Comparison of ENCODE assay signal across 1 cellular context in the genomic region with DNA sequence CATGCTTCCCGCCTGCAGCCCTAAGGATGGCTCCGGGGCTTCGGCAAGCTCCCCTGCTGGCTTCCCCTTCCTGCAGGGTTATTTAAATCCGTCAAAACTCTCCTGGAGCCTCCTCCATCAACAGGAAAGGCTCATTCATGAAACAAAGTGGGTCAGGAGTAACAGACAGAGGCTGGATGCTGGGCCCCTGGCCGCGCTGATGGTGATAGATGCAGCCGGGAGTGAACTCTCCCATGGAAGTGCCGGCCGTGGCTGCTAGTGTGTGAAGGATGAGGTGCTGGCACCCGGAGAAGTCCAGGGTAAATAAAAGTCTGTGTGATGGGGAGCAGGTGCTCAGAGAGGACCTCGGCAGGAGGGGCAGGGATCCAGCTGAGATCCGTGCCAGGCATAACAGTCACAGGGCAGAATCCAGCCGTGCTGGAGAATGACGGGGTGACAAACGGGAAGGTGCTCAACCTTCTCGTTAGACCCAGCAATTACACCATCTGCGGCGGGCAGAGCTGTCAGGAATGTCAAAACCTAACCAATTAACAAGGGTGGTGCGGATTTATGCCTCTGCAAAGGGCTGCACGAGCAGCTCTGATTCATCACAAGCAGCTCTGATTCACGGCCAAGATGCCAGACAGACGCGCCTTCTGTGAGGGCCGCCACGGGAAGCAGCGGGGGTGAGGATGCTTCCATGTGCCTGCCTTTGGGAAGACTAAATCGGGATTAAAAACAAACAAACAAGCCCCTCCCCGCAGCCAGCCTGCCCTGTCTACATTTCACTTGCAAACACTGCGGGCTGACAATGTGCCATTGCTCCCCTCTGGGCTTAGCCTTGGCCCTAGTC.
TF ChIP-seq lines count a peak whose summit lies in the region.

No MANE protein-coding gene starts in this region.

TF ChIP-seq in HEK293, 187 proteins besides CTCF, POLR2A, EP300 and RAD21 (continued from another document):
- no peak for TF ChIP-seq SALL2 (tag by site-specific recombination; IDR thresholded peaks at IDR 0.05; ENCODE audit: borderline replicate concordance)
- no peak for TF ChIP-seq ZNF404 (tag by site-specific recombination; IDR thresholded peaks at IDR 0.05)
- peak; percentile 65; the same call in 1 of the 2 replicates for TF ChIP-seq ZEB2 (tag by site-specific recombination; IDR thresholded peaks at IDR 0.05)
- TF ChIP-seq ZNF843 (tag by site-specific recombination; IDR thresholded peaks at IDR 0.05): 0 out of 2 replicates have a peak, but pooled peaks have one; percentile 46
- TF ChIP-seq ZNF677 (tag by site-specific recombination; IDR thresholded peaks at IDR 0.05): no peak
- peak; percentile 89 for TF ChIP-seq INSM2 (tag by site-specific recombination; IDR thresholded peaks at IDR 0.05)
- no peak for TF ChIP-seq ZNF274 (IDR thresholded peaks at IDR 0.05; ENCODE audit: low read length)
- no peak for TF ChIP-seq ZNF274 (tag by site-specific recombination; IDR thresholded peaks at IDR 0.05; ENCODE audit: borderline replicate concordance)
- TF ChIP-seq ZNF600 (tag by site-specific recombination; IDR thresholded peaks at IDR 0.05): peak; percentile 98
- no peak for TF ChIP-seq ZNF23 (tag by site-specific recombination; IDR thresholded peaks at IDR 0.05; ENCODE audit: borderline replicate concordance)
- peak; percentile 95 for TF ChIP-seq ZNF223 (tag by site-specific recombination; IDR thresholded peaks at IDR 0.05)
- peak; percentile 82 for TF ChIP-seq GLIS1 (tag by site-specific recombination; IDR thresholded peaks at IDR 0.05)
- TF ChIP-seq, protein P1, sequence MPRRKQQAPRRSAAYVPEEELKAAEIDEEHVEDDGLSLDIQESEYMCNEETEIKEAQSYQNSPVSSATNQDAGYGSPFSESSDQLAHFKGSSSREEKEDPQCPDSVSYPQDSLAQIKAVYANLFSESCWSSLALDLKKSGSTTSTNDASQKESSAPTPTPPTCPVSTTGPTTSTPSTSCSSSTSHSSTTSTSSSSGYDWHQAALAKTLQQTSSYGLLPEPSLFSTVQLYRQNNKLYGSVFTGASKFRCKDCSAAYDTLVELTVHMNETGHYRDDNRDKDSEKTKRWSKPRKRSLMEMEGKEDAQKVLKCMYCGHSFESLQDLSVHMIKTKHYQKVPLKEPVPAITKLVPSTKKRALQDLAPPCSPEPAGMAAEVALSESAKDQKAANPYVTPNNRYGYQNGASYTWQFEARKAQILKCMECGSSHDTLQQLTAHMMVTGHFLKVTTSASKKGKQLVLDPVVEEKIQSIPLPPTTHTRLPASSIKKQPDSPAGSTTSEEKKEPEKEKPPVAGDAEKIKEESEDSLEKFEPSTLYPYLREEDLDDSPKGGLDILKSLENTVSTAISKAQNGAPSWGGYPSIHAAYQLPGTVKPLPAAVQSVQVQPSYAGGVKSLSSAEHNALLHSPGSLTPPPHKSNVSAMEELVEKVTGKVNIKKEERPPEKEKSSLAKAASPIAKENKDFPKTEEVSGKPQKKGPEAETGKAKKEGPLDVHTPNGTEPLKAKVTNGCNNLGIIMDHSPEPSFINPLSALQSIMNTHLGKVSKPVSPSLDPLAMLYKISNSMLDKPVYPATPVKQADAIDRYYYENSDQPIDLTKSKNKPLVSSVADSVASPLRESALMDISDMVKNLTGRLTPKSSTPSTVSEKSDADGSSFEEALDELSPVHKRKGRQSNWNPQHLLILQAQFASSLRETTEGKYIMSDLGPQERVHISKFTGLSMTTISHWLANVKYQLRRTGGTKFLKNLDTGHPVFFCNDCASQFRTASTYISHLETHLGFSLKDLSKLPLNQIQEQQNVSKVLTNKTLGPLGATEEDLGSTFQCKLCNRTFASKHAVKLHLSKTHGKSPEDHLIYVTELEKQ (tag by site-specific recombination; IDR thresholded peaks at IDR 0.05; ENCODE audit: borderline replicate concordance): peak; percentile 71; the same call in 1 of the 2 replicates
- no peak for TF ChIP-seq ZNF658 (tag by site-specific recombination; IDR thresholded peaks at IDR 0.05)
- no peak for TF ChIP-seq ZNF426 (tag by site-specific recombination; IDR thresholded peaks at IDR 0.05)
- peak; percentile 76 for TF ChIP-seq KLF1 (tag by site-specific recombination; IDR thresholded peaks at IDR 0.05)
- peak; percentile 97 for TF ChIP-seq GFI1B (tag by site-specific recombination; IDR thresholded peaks at IDR 0.05)
- TF ChIP-seq, protein P2, sequence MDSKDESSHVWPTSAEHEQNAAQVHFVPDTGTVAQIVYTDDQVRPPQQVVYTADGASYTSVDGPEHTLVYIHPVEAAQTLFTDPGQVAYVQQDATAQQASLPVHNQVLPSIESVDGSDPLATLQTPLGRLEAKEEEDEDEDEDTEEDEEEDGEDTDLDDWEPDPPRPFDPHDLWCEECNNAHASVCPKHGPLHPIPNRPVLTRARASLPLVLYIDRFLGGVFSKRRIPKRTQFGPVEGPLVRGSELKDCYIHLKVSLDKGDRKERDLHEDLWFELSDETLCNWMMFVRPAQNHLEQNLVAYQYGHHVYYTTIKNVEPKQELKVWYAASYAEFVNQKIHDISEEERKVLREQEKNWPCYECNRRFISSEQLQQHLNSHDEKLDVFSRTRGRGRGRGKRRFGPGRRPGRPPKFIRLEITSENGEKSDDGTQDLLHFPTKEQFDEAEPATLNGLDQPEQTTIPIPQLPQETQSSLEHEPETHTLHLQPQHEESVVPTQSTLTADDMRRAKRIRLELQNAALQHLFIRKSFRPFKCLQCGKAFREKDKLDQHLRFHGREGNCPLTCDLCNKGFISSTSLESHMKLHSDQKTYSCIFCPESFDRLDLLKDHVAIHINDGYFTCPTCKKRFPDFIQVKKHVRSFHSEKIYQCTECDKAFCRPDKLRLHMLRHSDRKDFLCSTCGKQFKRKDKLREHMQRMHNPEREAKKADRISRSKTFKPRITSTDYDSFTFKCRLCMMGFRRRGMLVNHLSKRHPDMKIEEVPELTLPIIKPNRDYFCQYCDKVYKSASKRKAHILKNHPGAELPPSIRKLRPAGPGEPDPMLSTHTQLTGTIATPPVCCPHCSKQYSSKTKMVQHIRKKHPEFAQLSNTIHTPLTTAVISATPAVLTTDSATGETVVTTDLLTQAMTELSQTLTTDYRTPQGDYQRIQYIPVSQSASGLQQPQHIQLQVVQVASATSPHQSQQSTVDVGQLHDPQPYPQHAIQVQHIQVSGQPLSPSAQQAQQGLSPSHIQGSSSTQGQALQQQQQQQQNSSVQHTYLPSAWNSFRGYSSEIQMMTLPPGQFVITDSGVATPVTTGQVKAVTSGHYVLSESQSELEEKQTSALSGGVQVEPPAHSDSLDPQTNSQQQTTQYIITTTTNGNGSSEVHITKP (tag by site-specific recombination; IDR thresholded peaks at IDR 0.05): peak; percentile 95
